8 cellular contexts compared by ENCODE assay signal in the genomic region with DNA sequence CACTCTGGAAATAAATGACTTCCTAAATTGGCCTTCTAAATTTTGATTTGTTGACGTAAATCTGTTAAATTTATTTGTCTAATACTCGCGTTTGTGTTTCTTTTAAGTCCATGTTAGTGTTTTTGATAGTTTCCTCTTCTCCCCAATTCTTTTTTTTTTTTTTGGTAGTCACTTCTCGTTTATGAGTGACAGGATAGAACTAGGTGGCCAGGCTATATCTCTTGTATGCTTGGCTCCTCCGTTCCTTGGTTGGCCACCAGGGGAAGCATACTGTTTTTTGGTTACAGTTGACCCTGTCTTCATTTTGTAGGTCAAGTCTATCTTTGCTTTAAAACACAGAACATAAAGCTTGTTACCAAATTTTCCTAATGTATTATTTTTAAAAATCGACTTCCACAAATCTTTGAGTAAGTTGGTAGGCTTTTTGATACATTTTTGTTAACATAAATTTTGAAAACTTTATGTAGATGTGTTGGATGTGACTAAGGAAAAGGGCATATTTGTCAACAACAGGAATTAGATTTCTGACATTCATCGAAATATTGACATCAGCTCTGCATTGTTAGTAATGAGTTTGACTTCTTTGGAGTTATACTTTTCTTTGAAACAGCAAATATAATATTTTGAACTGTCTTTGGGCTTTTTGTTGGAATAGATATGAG. TPM values are rescaled to one million over a fixed set of nuclear protein-coding genes. Genes with fewer than 3 reads are reported as not detected.
DNase-seq lines count a peak whose midpoint lies in the region; ATAC-seq, FAIRE-seq and TF ChIP-seq lines count a peak whose summit lies in the region.

No MANE protein-coding gene starts in this region.

- no peaks in the 10 kb centered on the region for H3K9me3 ChIP-seq in transverse colon

- intact Hi-C loops in transverse colon (cut with DNase I; ENCODE audit: low total_unique reads), result no loop called here

- no peak for TF ChIP-seq POLR2A in transverse colon (IDR thresholded peaks at IDR 0.05)

- peak; percentile 44 for DNase-seq in NCI-H146 (lab: John Stamatoyannopoulos, UW)
- DNase-seq in NCI-H146 treated with DMSO at 0.1 percent for 48 hours (lab: John Stamatoyannopoulos, UW; ENCODE audit: unreplicated experiment), result no peak
- peak; percentile 57 for DNase-seq in LHCN-M2 (ENCODE audit: low read depth)
- peak; percentile 29 for DNase-seq in RCC 7860 (ENCODE audit: low spot score)
- peak; percentile 70 for DNase-seq in fibroblast of villous mesenchyme (ENCODE audit: low read depth)
- peak; percentile 49 for DNase-seq in neural crest cell (ENCODE audit: low read depth, low spot score)
- peak; percentile 85 for DNase-seq in transverse colon

- peaks cover 12% of the 10 kb centered on the region for H3K4me1 Mint-ChIP-seq in activated T-helper 17 cell treated with anti-CD3 and anti-CD28 coated beads, Interleukin-2, amount 50 U/mL, for 72 hours
- peaks cover 36% of the 10 kb centered on the region for H3K4me1 Mint-ChIP-seq in neural crest cell

- peak overlapping the region; percentile 74 for H3K27ac Mint-ChIP-seq in activated T-helper 17 cell treated with anti-CD3 and anti-CD28 coated beads, Interleukin-2, amount 50 U/mL, for 72 hours
- H3K27ac Mint-ChIP-seq in neural crest cell (ENCODE audit: unreplicated experiment), result no peak overlapping the region

- H3K36me3 ChIP-seq in transverse colon, result no peaks in the 10 kb centered on the region

- in situ Hi-C loops in transverse colon (cut with MboI; ENCODE audit: low pct_ligation_motif_present in 1 of 4, low pct_unique_long_range_greater_than_20kb in 1 of 4, low sequenced_read_pairs in 3 of 4), result loop anchor here in 1 of 4 donors (10.0 kb wide), 1 partner anchor 70 kb away; no protein-coding TSS in a partner anchor

- H3K4me3 ChIP-seq in fibroblast of villous mesenchyme (ENCODE audit: low read depth, low read length) (peak overlapping the region; percentile 87), transverse colon (peak overlapping the region in 3 of 4 donors; percentile 80 to 97 (median 88))

- H3K27me3 ChIP-seq in transverse colon, result no peaks in the 10 kb centered on the region

- H3K4me1 ChIP-seq in transverse colon, result peaks cover 8 to 28% (median 23%) of the 10 kb centered on the region in 4 donors

- TF ChIP-seq EP300 in transverse colon (IDR thresholded peaks at IDR 0.05; ENCODE audit: low read depth), result no peak

- peaks cover 48% of the 10 kb centered on the region for H3K36me3 Mint-ChIP-seq in activated T-helper 17 cell treated with anti-CD3 and anti-CD28 coated beads, Interleukin-2, amount 50 U/mL, for 72 hours (ENCODE audit: low read depth)
- H3K36me3 Mint-ChIP-seq in neural crest cell (ENCODE audit: low read depth), result no peaks in the 10 kb centered on the region

- ATAC-seq in activated T-helper 17 cell treated with anti-CD3 and anti-CD28 coated beads, Interleukin-2, amount 50 U/mL, for 72 hours (replicated peaks), result peak; percentile 30

- 13 to 16% methylated on average over 7 of the region's 7 CpGs for WGBS in transverse colon (ENCODE audit: low coverage in 1 of 2), 2 donors

- peak; percentile 57 for FAIRE-seq in RCC 7860 (lab: Jason Lieb, UNC)

- H3K27me3 Mint-ChIP-seq in activated T-helper 17 cell treated with anti-CD3 and anti-CD28 coated beads, Interleukin-2, amount 50 U/mL, for 72 hours, result no peaks in the 10 kb centered on the region
- no peaks in the 10 kb centered on the region for H3K27me3 Mint-ChIP-seq in neural crest cell (ENCODE audit: low read depth)

- H3K9me3 Mint-ChIP-seq in activated T-helper 17 cell treated with anti-CD3 and anti-CD28 coated beads, Interleukin-2, amount 50 U/mL, for 72 hours, result no peaks in the 10 kb centered on the region
- H3K9me3 Mint-ChIP-seq in neural crest cell, result no peaks in the 10 kb centered on the region

- peak; percentile 92 for TF ChIP-seq CTCF in fibroblast of villous mesenchyme (IDR thresholded peaks at IDR 0.05; ENCODE audit: insufficient read depth, low read depth, low read length)
- peak; percentile 84 for TF ChIP-seq CTCF in neural crest cell (conservative IDR thresholded peaks at IDR 0.05)
- TF ChIP-seq CTCF in transverse colon (IDR thresholded peaks at IDR 0.05), result peak; percentile 85 to 96 (median 89)

- H3K27ac ChIP-seq in transverse colon, result peak overlapping the region; percentile 93 to 98 (median 96)

- H3K4me3 Mint-ChIP-seq in activated T-helper 17 cell treated with anti-CD3 and anti-CD28 coated beads, Interleukin-2, amount 50 U/mL, for 72 hours, result peak overlapping the region; percentile 80
- H3K4me3 Mint-ChIP-seq in neural crest cell, result peak overlapping the region; percentile 90

RNA-seq across cellular contexts. Expression of gene RCOR1, which starts 2.2 kb away (rescaled TPM):
- total RNA-seq in LHCN-M2 (2014; rRNA removed) (14.1 and 18.7 TPM in 2 replicates), fibroblast of villous mesenchyme (12.6 and 23.7 TPM in 2 replicates), neural crest cell (27.3 and 27.8 TPM in 2 replicates), transverse colon (10 to 100 TPM; 15.7 to 31.0 (median 25.8) TPM)
- 8.5 TPM for polyA plus RNA-seq in LHCN-M2 (2012)
- total RNA-seq in activated T-helper 17 cell treated with anti-CD3 and anti-CD28 coated beads, Interleukin-2, amount 50 U/mL, for 72 hours, result 10 to 100 TPM; 16.4 to 23.6 TPM
